ENCODE assay signal across 12 cellular contexts in genomic region chr9:7216004-7216821, GRCh38.
DNase-seq lines count a peak whose midpoint lies in the region; ATAC-seq and TF ChIP-seq lines count a peak whose summit lies in the region.
"Had no signal": no experiment of that assay in that cellular context is flagged by ENCODE, and none has a peak within 500 bp of the region (broad histone marks: within the 10 kb centered on the region; RNA-seq: fewer than 3 reads in every experiment).

No MANE protein-coding gene starts in this region.

- no peak overlapping the region for H2BK120ac ChIP-seq in mesenchymal stem cell (ENCODE audit: low read depth, low read length)

- no peak overlapping the region for H2AFZ ChIP-seq in mesenchymal stem cell (ENCODE audit: low read depth, low read length)
- H2AFZ ChIP-seq: parathyroid adenoma had no signal

- no peak overlapping the region for H3K14ac ChIP-seq in mesenchymal stem cell (ENCODE audit: low read length in 2 of 2)

- H4K8ac ChIP-seq in mesenchymal stem cell (ENCODE audit: low read length) = no peak overlapping the region

- H3K27me3 ChIP-seq in BLaER1 treated with 17β-estradiol and CSF1 and Interleukin-3, amounts not matched to agents 10 nM and 100 nM = peaks cover 0 to 28% (median 12%) of the 10 kb centered on the region in 11 experiments; a peak in 12 of 22 replicates
- H3K27me3 ChIP-seq in mesenchymal stem cell (ENCODE audit: control insufficient read depth in 1 of 2, insufficient read depth in 1 of 2, low read length in 2 of 2) (peaks cover 12 to 23% of the 10 kb centered on the region in 2 experiments), sigmoid colon (no peaks in the 10 kb centered on the region)

- no peak overlapping the region for H4K91ac ChIP-seq in mesenchymal stem cell (ENCODE audit: low read length)

- H3K27ac Mint-ChIP-seq in activated T-helper 17 cell treated with anti-CD3 and anti-CD28 coated beads, Interleukin-2, amount 50 U/mL, for 72 hours = no peak overlapping the region
- H3K27ac Mint-ChIP-seq: activated B cell treated with CpG ODN at 0.5 μM for 24 hours; dendritic cell treated with granulocyte-macrophage colony-stimulating factor and Interleukin-4, amounts not matched to agents 40 ng/mL and 50 ng/mL, for 4 days had no signal

- H3K4me3 Mint-ChIP-seq in activated T-helper 17 cell treated with anti-CD3 and anti-CD28 coated beads, Interleukin-2, amount 50 U/mL, for 72 hours = no peak overlapping the region
- H3K4me3 Mint-ChIP-seq: activated B cell treated with CpG ODN at 0.5 μM for 24 hours; dendritic cell treated with granulocyte-macrophage colony-stimulating factor and Interleukin-4, amounts not matched to agents 40 ng/mL and 50 ng/mL, for 4 days had no signal

- peaks cover 3% of the 10 kb centered on the region for H3K27me3 Mint-ChIP-seq in activated T-helper 17 cell treated with anti-CD3 and anti-CD28 coated beads, Interleukin-2, amount 50 U/mL, for 72 hours

- H3K23ac ChIP-seq in mesenchymal stem cell (ENCODE audit: low read length in 2 of 2) = no peak overlapping the region

- TF ChIP-seq CTCF in sigmoid colon (IDR thresholded peaks at IDR 0.05) = no peak

- H2BK12ac ChIP-seq in mesenchymal stem cell (ENCODE audit: low read length in 2 of 2) = no peak overlapping the region

- H3K4me1 Mint-ChIP-seq in activated T-helper 17 cell treated with anti-CD3 and anti-CD28 coated beads, Interleukin-2, amount 50 U/mL, for 72 hours = peaks cover 8% of the 10 kb centered on the region
- H3K4me1 Mint-ChIP-seq: activated B cell treated with CpG ODN at 0.5 μM for 24 hours had no signal

- no peak overlapping the region for H3K4me3 ChIP-seq in BLaER1 treated with 17β-estradiol and CSF1 and Interleukin-3, amounts not matched to agents 10 nM and 100 nM
- H3K4me3 ChIP-seq in mesenchymal stem cell (ENCODE audit: insufficient read depth in 1 of 2, low read depth in 1 of 2, low read length in 2 of 2) (no peak overlapping the region), sigmoid colon (no peak overlapping the region)

- peak; percentile 93 for ATAC-seq in activated T-helper 17 cell treated with anti-CD3 and anti-CD28 coated beads, Interleukin-2, amount 50 U/mL, for 72 hours (replicated peaks)
- ATAC-seq in GM18498 (IDR thresholded peaks at IDR 0.05; ENCODE audit: unreplicated experiment) = no peak

- intact Hi-C loops in sigmoid colon (cut with DNase I) = no loop called here

- in situ Hi-C loops in KBM-7 (cut with MboI; ENCODE audit: low pct_unique_long_range_greater_than_20kb, low sequenced_read_pairs) = no loop called here

- no peaks in the 10 kb centered on the region for H3K36me3 Mint-ChIP-seq in activated T-helper 17 cell treated with anti-CD3 and anti-CD28 coated beads, Interleukin-2, amount 50 U/mL, for 72 hours (ENCODE audit: low read depth)

- H3K36me3 ChIP-seq in BLaER1 treated with 17β-estradiol and CSF1 and Interleukin-3, amounts not matched to agents 10 nM and 100 nM = no peaks in the 10 kb centered on the region
- H3K36me3 ChIP-seq in mesenchymal stem cell (ENCODE audit: control insufficient read depth in 1 of 2, insufficient read depth in 2 of 2, low read depth in 1 of 2, low read length in 2 of 2) (no peaks in the 10 kb centered on the region), sigmoid colon (no peaks in the 10 kb centered on the region)

- no peak overlapping the region for H2BK5ac ChIP-seq in mesenchymal stem cell (ENCODE audit: low read depth, low read length, poor library complexity, severe bottlenecking)

- H3K9me3 ChIP-seq in BLaER1 treated with 17β-estradiol and CSF1 and Interleukin-3, amounts not matched to agents 10 nM and 100 nM (replicated peaks in 1 of 11) = peaks cover 0 to 7% (median 0%) of the 10 kb centered on the region in 11 experiments; a peak in 4 of 22 replicates
- H3K9me3 ChIP-seq in mesenchymal stem cell (ENCODE audit: control insufficient read depth, low read length) (no peaks in the 10 kb centered on the region), sigmoid colon (no peaks in the 10 kb centered on the region)

- TF ChIP-seq EP300 in sigmoid colon (IDR thresholded peaks at IDR 0.05) = no peak

- no peak overlapping the region for H3K9ac ChIP-seq in BLaER1 treated with 17β-estradiol and CSF1 and Interleukin-3, amounts not matched to agents 10 nM and 100 nM
- no peak overlapping the region for H3K9ac ChIP-seq in mesenchymal stem cell (ENCODE audit: low read length)
- H3K9ac ChIP-seq: parathyroid adenoma had no signal

- DNase-seq in KBM-7 = peak; percentile 9
- DNase-seq in mesenchymal stem cell = peak; percentile 79
- no peak for DNase-seq in central memory CD4-positive, alpha-beta T cell
- DNase-seq in mesenteric fat pad (ENCODE audit: low spot score) = no peak
- DNase-seq in sigmoid colon = no peak
- DNase-seq: activated B cell treated with CpG ODN at 0.5 μM for 24 hours, MM.1S had no signal

- peaks cover 12% of the 10 kb centered on the region for H3K9me3 Mint-ChIP-seq in activated T-helper 17 cell treated with anti-CD3 and anti-CD28 coated beads, Interleukin-2, amount 50 U/mL, for 72 hours
- H3K9me3 Mint-ChIP-seq: dendritic cell treated with granulocyte-macrophage colony-stimulating factor and Interleukin-4, amounts not matched to agents 40 ng/mL and 50 ng/mL, for 4 days had no signal

- peak overlapping the region in 7 of 11 experiments; percentile 16 to 33 (median 27); a peak in 7 of 22 replicates for H3K27ac ChIP-seq in BLaER1 treated with 17β-estradiol and CSF1 and Interleukin-3, amounts not matched to agents 10 nM and 100 nM
- H3K27ac ChIP-seq in mesenchymal stem cell (ENCODE audit: low read length, poor library complexity, severe bottlenecking) (no peak overlapping the region), sigmoid colon (no peak overlapping the region)
- H3K27ac ChIP-seq: parathyroid adenoma had no signal

- peak overlapping the region in 1 of 2 experiments; percentile 54 for H3K18ac ChIP-seq in mesenchymal stem cell (ENCODE audit: low read depth in 1 of 2, low read length in 2 of 2)

- no peak overlapping the region for H2AK5ac ChIP-seq in mesenchymal stem cell (ENCODE audit: low read length, severe bottlenecking)

- H2BK15ac ChIP-seq in mesenchymal stem cell (ENCODE audit: low read depth, poor library complexity, severe bottlenecking) = no peak overlapping the region

- no peaks in the 10 kb centered on the region for H4K20me1 ChIP-seq in BLaER1 treated with 17β-estradiol and CSF1 and Interleukin-3, amounts not matched to agents 10 nM and 100 nM

- no peaks in the 10 kb centered on the region for H3K79me1 ChIP-seq in mesenchymal stem cell (replicated peaks; ENCODE audit: low read length, poor library complexity, severe bottlenecking)

- H3K4me2 ChIP-seq in BLaER1 treated with 17β-estradiol and CSF1 and Interleukin-3, amounts not matched to agents 10 nM and 100 nM = peak overlapping the region; percentile 27 to 68 (median 56)
- H3K4me2 ChIP-seq in mesenchymal stem cell (ENCODE audit: low read length, poor library complexity, severe bottlenecking) = no peak overlapping the region

- no peak for TF ChIP-seq POLR2A in sigmoid colon (IDR thresholded peaks at IDR 0.05)

- no peak overlapping the region for H3K4ac ChIP-seq in mesenchymal stem cell (ENCODE audit: low read depth in 1 of 2, low read length in 2 of 2)

- WGBS in mesenchymal stem cell = 70% methylated on average over 7 of the region's 7 CpGs
- 41 to 62% methylated on average over 7 of the region's 7 CpGs for WGBS in sigmoid colon, 2 donors

- peaks cover 16 to 20% (median 18%) of the 10 kb centered on the region in 10 experiments for H3K4me1 ChIP-seq in BLaER1 treated with 17β-estradiol and CSF1 and Interleukin-3, amounts not matched to agents 10 nM and 100 nM
- H3K4me1 ChIP-seq in mesenchymal stem cell (ENCODE audit: control insufficient read depth, insufficient read depth, low read depth, low read length) (peaks cover 4% of the 10 kb centered on the region), sigmoid colon (no peaks in the 10 kb centered on the region)
- H3K4me1 ChIP-seq: parathyroid adenoma had no signal

Comparison
In these comparisons a context has a peak if more than half of its experiments do, and no peak if none do; other contexts are left out.
1. H3K27ac ChIP-seq: peak in BLaER1 treated with 17β-estradiol and CSF1 and Interleukin-3, amounts not matched to agents 10 nM and 100 nM (7 of 11); none in mesenchymal stem cell (single experiment) and sigmoid colon (0 of 4).
2. DNase-seq: peak in KBM-7 (single experiment) and mesenchymal stem cell (single experiment); none in central memory CD4-positive, alpha-beta T cell (single experiment), mesenteric fat pad (single experiment) and sigmoid colon (single experiment).